In genomic region chr3:171248426-171249115, GRCh38 we compare ENCODE assay signal across 12 cellular contexts.
DNase-seq lines count a peak whose midpoint lies in the region; ATAC-seq and TF ChIP-seq lines count a peak whose summit lies in the region.
"Had no signal": no experiment of that assay in that cellular context is flagged by ENCODE, and none has a peak within 500 bp of the region (broad histone marks: within the 10 kb centered on the region; RNA-seq: fewer than 3 reads in every experiment).

No MANE protein-coding gene starts in this region.

- no peaks in the 10 kb centered on the region for H3K9me3 Mint-ChIP-seq in CD4-positive, alpha-beta T cell
- no peaks in the 10 kb centered on the region for H3K9me3 Mint-ChIP-seq in progenitor cell of endocrine pancreas (ENCODE audit: low read depth)
- H3K9me3 Mint-ChIP-seq: neural crest cell had no signal

- H3K4me1 Mint-ChIP-seq in CD4-positive, alpha-beta T cell (ENCODE audit: low read depth), result peaks cover 17% of the 10 kb centered on the region
- peaks cover under 1% of the 10 kb centered on the region for H3K4me1 Mint-ChIP-seq in progenitor cell of endocrine pancreas (ENCODE audit: low read depth)
- H3K4me1 Mint-ChIP-seq: neural crest cell had no signal

- no peak overlapping the region for H3K27ac Mint-ChIP-seq in CD4-positive, alpha-beta T cell
- H3K27ac Mint-ChIP-seq in progenitor cell of endocrine pancreas, result no peak overlapping the region

- H3K27me3 Mint-ChIP-seq in CD4-positive, alpha-beta T cell, result no peaks in the 10 kb centered on the region
- H3K27me3 Mint-ChIP-seq in progenitor cell of endocrine pancreas, result no peaks in the 10 kb centered on the region

- ATAC-seq in CD4-positive, alpha-beta T cell (ENCODE audit: poor library complexity), result peak; percentile 37
- ATAC-seq in GM18870 (IDR thresholded peaks at IDR 0.05; ENCODE audit: unreplicated experiment), result peak; percentile 75
- ATAC-seq in HG02571 (IDR thresholded peaks at IDR 0.05; ENCODE audit: unreplicated experiment), result peak; percentile 58
- ATAC-seq in HG03457 (IDR thresholded peaks at IDR 0.05; ENCODE audit: unreplicated experiment), result peak; percentile 49

- CTCF ChIA-PET in CD4-positive, alpha-beta T cell (lab: Charles Lee), result interaction anchor here (0.5 to 0.9 kb wide), 2 partner anchors 24 to 991 kb away, joined by 3 to 4 read pairs; no protein-coding TSS in a partner anchor

- no peak for TF ChIP-seq CTCF in CD4-positive, alpha-beta T cell (IDR thresholded peaks at IDR 0.05)
- no peak for TF ChIP-seq CTCF in progenitor cell of endocrine pancreas (IDR thresholded peaks at IDR 0.05; ENCODE audit: unreplicated experiment)

- peaks cover 5% of the 10 kb centered on the region for H3K36me3 Mint-ChIP-seq in CD4-positive, alpha-beta T cell (ENCODE audit: low read depth)
- no peaks in the 10 kb centered on the region for H3K36me3 Mint-ChIP-seq in progenitor cell of endocrine pancreas (ENCODE audit: insufficient read depth)

- H3K27me3 ChIP-seq in CD4-positive, alpha-beta T cell (ENCODE audit: control insufficient read depth, insufficient read depth, low read length), result no peaks in the 10 kb centered on the region
- H3K27me3 ChIP-seq: BLaER1 had no signal

- peak overlapping the region; percentile 25 for H3K27ac ChIP-seq in CD4-positive, alpha-beta T cell (ENCODE audit: low read depth, low read length)
- H3K27ac ChIP-seq: BLaER1 had no signal

- intact Hi-C loops in CD4-positive, alpha-beta T cell (cut with DNase I, micrococcal nuclease), result loop anchor here in 1 of 2 experiments (10.0 kb wide), 1 partner anchor 344 kb away; the partner anchor contains the start of gene EIF5A2

- no peaks in the 10 kb centered on the region for H3K9me3 ChIP-seq in CD4-positive, alpha-beta T cell (ENCODE audit: control insufficient read depth, low read length)
- H3K9me3 ChIP-seq: BLaER1 had no signal

- no peak overlapping the region for H3K4me3 Mint-ChIP-seq in CD4-positive, alpha-beta T cell
- H3K4me3 Mint-ChIP-seq in progenitor cell of endocrine pancreas (ENCODE audit: low read depth), result no peak overlapping the region
- H3K4me3 Mint-ChIP-seq: neural crest cell had no signal

- DNase-seq in CD4-positive, alpha-beta T cell, result no peak
- DNase-seq in NCI-H226 (no peak), progenitor cell of endocrine pancreas (ENCODE audit: low spot score, unreplicated experiment) (no peak), inferior parietal cortex (ENCODE audit: extremely low spot score) (no peak)
- DNase-seq in stimulated activated CD8-positive, alpha-beta memory T cell treated with anti-CD3 and anti-CD28 coated beads, Interleukin-4, amount 100 ng/mL, for 48 hours, result no peak
- DNase-seq: GOT3, NCI-H1092 treated with DMSO at 0.1 percent for 48 hours had no signal

- POLR2A ChIA-PET in CD4-positive, alpha-beta T cell (lab: Charles Lee), result interaction anchor here (0.7 to 2.2 kb wide), 9 partner anchors 9 to 379 kb away, joined by 3 to 10 read pairs (median 4); partner anchors contain the start of gene RPL22L1
